In the genomic region with DNA sequence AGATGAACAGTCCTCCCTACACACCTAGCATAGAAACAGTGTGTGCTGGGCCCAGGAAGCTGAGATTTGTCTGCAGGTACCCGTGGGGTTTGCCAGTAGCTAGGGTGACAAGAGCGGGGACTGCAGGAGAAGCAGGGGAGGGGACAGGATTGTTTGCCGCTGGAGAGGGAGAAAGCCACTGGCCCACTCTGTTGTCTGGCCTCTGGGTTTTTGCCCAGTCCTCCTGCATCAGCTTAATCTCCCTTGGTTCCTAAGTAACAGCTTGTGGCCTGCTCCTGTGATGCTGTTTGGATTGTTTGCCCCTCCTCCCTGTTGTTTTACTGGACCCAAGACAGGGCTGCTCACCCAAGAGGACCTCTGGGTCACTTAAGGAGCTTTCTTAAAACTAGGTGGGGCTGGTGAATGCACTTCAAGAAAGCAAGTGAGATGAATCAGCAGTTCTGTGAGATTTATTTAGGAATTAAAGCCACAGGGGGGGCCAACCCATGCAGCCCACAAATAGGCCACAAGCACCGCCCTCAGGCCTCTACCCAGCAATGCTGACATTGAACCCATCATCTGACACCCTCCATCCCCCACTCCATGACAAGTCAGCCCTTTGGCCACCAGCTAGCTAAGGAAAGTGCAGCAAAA, we compare ENCODE assay signal across 9 cellular contexts.
DNase-seq lines count a peak whose midpoint lies in the region; ATAC-seq and TF ChIP-seq lines count a peak whose summit lies in the region.
"Had no signal": no experiment of that assay in that cellular context is flagged by ENCODE, and none has a peak within 500 bp of the region (broad histone marks: within the 10 kb centered on the region; RNA-seq: fewer than 3 reads in every experiment).

No MANE protein-coding gene starts in this region.

- H3K4me3 Mint-ChIP-seq in activated CD4-positive, alpha-beta memory T cell treated with anti-CD3 and anti-CD28 coated beads for 36 hours: no peak overlapping the region
- no peak overlapping the region for H3K4me3 Mint-ChIP-seq in activated CD4-positive, alpha-beta T cell treated with anti-CD3 and anti-CD28 coated beads, Interleukin-2, amount 10 ng/mL, durations not matched to agents 24 days and 14 days
- H3K4me3 Mint-ChIP-seq: stimulated activated naive CD8-positive, alpha-beta T cell treated with anti-CD3 and anti-CD28 coated beads, Interleukin-15, Interleukin-2, amounts not matched to agents 100 ng/mL and 50 ng/mL, for 24 hours had no signal

- no peak overlapping the region for H3K9ac ChIP-seq in KMS-11

- no peak overlapping the region for H3K4me2 ChIP-seq in KMS-11

- H3K79me2 ChIP-seq in KMS-11 (ENCODE audit: insufficient read depth, low read depth): no peaks in the 10 kb centered on the region

- H3K36me3 ChIP-seq in KMS-11 (ENCODE audit: insufficient read depth) (no peaks in the 10 kb centered on the region), mucosa of descending colon (ENCODE audit: low read depth) (no peaks in the 10 kb centered on the region)

- POLR2A ChIA-PET in activated CD4-positive, alpha-beta memory T cell treated with anti-CD3 and anti-CD28 coated beads for 36 hours (lab: Charles Lee): no interaction called here

- CTCF ChIA-PET in activated CD4-positive, alpha-beta memory T cell treated with anti-CD3 and anti-CD28 coated beads for 36 hours (lab: Charles Lee): no interaction called here

- H3K27ac ChIP-seq in KMS-11 (no peak overlapping the region), caudate nucleus (ENCODE audit: low read depth, low read length) (peak overlapping the region; percentile 52)

- peaks cover 19% of the 10 kb centered on the region for H3K4me1 ChIP-seq in KMS-11 (ENCODE audit: low read depth, poor library complexity, severe bottlenecking)
- H3K4me1 ChIP-seq in mucosa of descending colon (ENCODE audit: low read depth): no peaks in the 10 kb centered on the region

- no peaks in the 10 kb centered on the region for H3K4me1 Mint-ChIP-seq in activated CD4-positive, alpha-beta memory T cell treated with anti-CD3 and anti-CD28 coated beads for 36 hours (ENCODE audit: low read depth)
- H3K4me1 Mint-ChIP-seq in activated CD4-positive, alpha-beta T cell treated with anti-CD3 and anti-CD28 coated beads, Interleukin-2, amount 10 ng/mL, durations not matched to agents 24 days and 14 days: no peaks in the 10 kb centered on the region

- intact Hi-C loops in mucosa of descending colon (cut with DNase I, micrococcal nuclease): loop anchor here in 1 of 2 donors (10.0 kb wide), 1 partner anchor 1385 kb away; no protein-coding TSS in a partner anchor
- intact Hi-C loops in activated CD4-positive, alpha-beta memory T cell treated with anti-CD3 and anti-CD28 coated beads for 36 hours (cut with micrococcal nuclease): loop anchor here (10.0 kb wide), 1 partner anchor 255 kb away; the partner anchor contains the start of gene AK5
- intact Hi-C loops in activated CD4-positive, alpha-beta T cell treated with anti-CD3 and anti-CD28 coated beads, Interleukin-2, amount 10 ng/mL, durations not matched to agents 24 days and 14 days (cut with micrococcal nuclease): no loop called here

- no peak overlapping the region for H3K27ac Mint-ChIP-seq in activated CD4-positive, alpha-beta memory T cell treated with anti-CD3 and anti-CD28 coated beads for 36 hours
- H3K27ac Mint-ChIP-seq in activated CD4-positive, alpha-beta T cell treated with anti-CD3 and anti-CD28 coated beads, Interleukin-2, amount 10 ng/mL, durations not matched to agents 24 days and 14 days: no peak overlapping the region
- H3K27ac Mint-ChIP-seq: stimulated activated naive CD8-positive, alpha-beta T cell treated with anti-CD3 and anti-CD28 coated beads, Interleukin-15, Interleukin-2, amounts not matched to agents 100 ng/mL and 50 ng/mL, for 24 hours had no signal

- no peaks in the 10 kb centered on the region for H4K20me1 ChIP-seq in KMS-11 (ENCODE audit: insufficient read depth)

- no peaks in the 10 kb centered on the region for H3K27me3 Mint-ChIP-seq in activated CD4-positive, alpha-beta memory T cell treated with anti-CD3 and anti-CD28 coated beads for 36 hours
- no peaks in the 10 kb centered on the region for H3K27me3 Mint-ChIP-seq in activated CD4-positive, alpha-beta T cell treated with anti-CD3 and anti-CD28 coated beads, Interleukin-2, amount 10 ng/mL, durations not matched to agents 24 days and 14 days
- H3K27me3 Mint-ChIP-seq: stimulated activated naive CD8-positive, alpha-beta T cell treated with anti-CD3 and anti-CD28 coated beads, Interleukin-15, Interleukin-2, amounts not matched to agents 100 ng/mL and 50 ng/mL, for 24 hours had no signal

- no peak for TF ChIP-seq CTCF in KMS-11 (conservative IDR thresholded peaks at IDR 0.05; ENCODE audit: low read depth, low read length)
- TF ChIP-seq CTCF in mucosa of descending colon (IDR thresholded peaks at IDR 0.05): no peak

- DNase-seq in COLO668 (lab: John Stamatoyannopoulos, UW; ENCODE audit: unreplicated experiment): peak; percentile 69
- no peak for DNase-seq in caudate nucleus (lab: John Stamatoyannopoulos, UW)
- no peak for DNase-seq in mucosa of descending colon
- DNase-seq in activated CD4-positive, alpha-beta memory T cell treated with anti-CD3 and anti-CD28 coated beads for 36 hours: no peak
- DNase-seq in activated CD4-positive, alpha-beta T cell treated with anti-CD3 and anti-CD28 coated beads, Interleukin-2, amount 10 ng/mL, durations not matched to agents 24 days and 14 days: no peak

- ATAC-seq in mucosa of descending colon (peak; percentile 23), GM21619 (IDR thresholded peaks at IDR 0.05; ENCODE audit: unreplicated experiment) (no peak), HG03354 (IDR thresholded peaks at IDR 0.05; ENCODE audit: poor library complexity, severe bottlenecking, unreplicated experiment) (no peak)

- no peak overlapping the region for H3K4me3 ChIP-seq in KMS-11 (IDR thresholded peaks at IDR 0.05; ENCODE audit: insufficient read depth, low read depth, low read length)
- H3K4me3 ChIP-seq in mucosa of descending colon: no peak overlapping the region

- no peaks in the 10 kb centered on the region for H3K27me3 ChIP-seq in KMS-11 (ENCODE audit: insufficient read depth, low read depth)

- peak overlapping the region; percentile 49 for H2AFZ ChIP-seq in KMS-11 (ENCODE audit: low read depth)

- no peaks in the 10 kb centered on the region for H3K9me3 Mint-ChIP-seq in activated CD4-positive, alpha-beta memory T cell treated with anti-CD3 and anti-CD28 coated beads for 36 hours
- no peaks in the 10 kb centered on the region for H3K9me3 Mint-ChIP-seq in activated CD4-positive, alpha-beta T cell treated with anti-CD3 and anti-CD28 coated beads, Interleukin-2, amount 10 ng/mL, durations not matched to agents 24 days and 14 days
- H3K9me3 Mint-ChIP-seq: stimulated activated naive CD8-positive, alpha-beta T cell treated with anti-CD3 and anti-CD28 coated beads, Interleukin-15, Interleukin-2, amounts not matched to agents 100 ng/mL and 50 ng/mL, for 24 hours had no signal

- no peaks in the 10 kb centered on the region for H3K9me3 ChIP-seq in mucosa of descending colon

- H3K36me3 Mint-ChIP-seq in activated CD4-positive, alpha-beta memory T cell treated with anti-CD3 and anti-CD28 coated beads for 36 hours: no peaks in the 10 kb centered on the region
- no peaks in the 10 kb centered on the region for H3K36me3 Mint-ChIP-seq in activated CD4-positive, alpha-beta T cell treated with anti-CD3 and anti-CD28 coated beads, Interleukin-2, amount 10 ng/mL, durations not matched to agents 24 days and 14 days (ENCODE audit: low read depth)
